ENCODE assay signal across 19 cellular contexts in genomic region chr6:25010166-25010565, GRCh38.
DNase-seq lines count a peak whose midpoint lies in the region; ATAC-seq, FAIRE-seq and TF ChIP-seq lines count a peak whose summit lies in the region.
"Had no signal": no experiment of that assay in that cellular context is flagged by ENCODE, and none has a peak within 500 bp of the region (broad histone marks: within the 10 kb centered on the region; RNA-seq: fewer than 3 reads in every experiment).

No MANE protein-coding gene starts in this region.

- DNase-seq in MCF 10A (ENCODE audit: unreplicated experiment), result no peak
- no peak for DNase-seq in mammary epithelial cell
- peak in 5 of 34 experiments; percentile 13 to 46 (median 24) for DNase-seq in T-cell
- DNase-seq in central memory CD8-positive, alpha-beta T cell (ENCODE audit: low spot score in 2 of 2), result peak in 1 of 2 donors; percentile 28
- DNase-seq in stimulated activated effector memory CD8-positive, alpha-beta T cell treated with anti-CD3 and anti-CD28 coated beads, Interleukin-12 subunit alpha, Interleukin-12 subunit beta, amount 100 ng/mL, for 72 hours (ENCODE audit: low spot score in 2 of 2), result no peak
- no peak for DNase-seq in GM19239 (ENCODE audit: insufficient read length, low spot score)
- DNase-seq in NCI-H2029 (lab: John Stamatoyannopoulos, UW), result no peak
- DNase-seq: activated effector memory CD4-positive, alpha-beta T cell treated with Interleukin-2 at 50 U/mL for 16 hours; NCI-H1417; NCI-H2171 treated with DMSO at 0.1 percent for 48 hours; NCI-H774 had no signal

- ATAC-seq in T-cell (replicated peaks in 1 of 4) (no peak), GM21528 (IDR thresholded peaks at IDR 0.05; ENCODE audit: low FRiP score, unreplicated experiment) (no peak)
- no peak for ATAC-seq in central memory CD8-positive, alpha-beta T cell (replicated peaks; ENCODE audit: extremely low read depth, poor library complexity, severe bottlenecking)
- no peak for ATAC-seq in stimulated activated effector memory CD8-positive, alpha-beta T cell treated with anti-CD3 and anti-CD28 coated beads, Interleukin-12 subunit alpha, Interleukin-12 subunit beta, amount 100 ng/mL, for 72 hours

- no peaks in the 10 kb centered on the region for H3K27me3 ChIP-seq in mammary epithelial cell (ENCODE audit: insufficient read depth, low read length)
- H3K27me3 ChIP-seq: hepatocyte, SJSA1 had no signal

- H3K9me3 Mint-ChIP-seq in MCF 10A (ENCODE audit: unreplicated experiment) (no peaks in the 10 kb centered on the region), T-cell (no peaks in the 10 kb centered on the region)
- no peaks in the 10 kb centered on the region for H3K9me3 Mint-ChIP-seq in central memory CD8-positive, alpha-beta T cell
- H3K9me3 Mint-ChIP-seq in stimulated activated effector memory CD8-positive, alpha-beta T cell treated with anti-CD3 and anti-CD28 coated beads, Interleukin-12 subunit alpha, Interleukin-12 subunit beta, amount 100 ng/mL, for 72 hours, result no peaks in the 10 kb centered on the region

- no peaks in the 10 kb centered on the region for H4K20me1 ChIP-seq in mammary epithelial cell (ENCODE audit: insufficient read depth, low read length)

- TF ChIP-seq CTCF in MCF 10A (IDR thresholded peaks at IDR 0.05; ENCODE audit: unreplicated experiment) (no peak), mammary epithelial cell (conservative IDR thresholded peaks at IDR 0.05 in 1 of 2, IDR thresholded peaks at IDR 0.05 in 1 of 2; ENCODE audit: extremely low read depth in 1 of 2, insufficient read depth in 1 of 2, low read depth in 1 of 2, low read length in 2 of 2) (no peak)

- H3K4me3 Mint-ChIP-seq in MCF 10A (ENCODE audit: unreplicated experiment), result no peak overlapping the region
- peak overlapping the region in 1 of 3 donors; percentile 68 for H3K4me3 Mint-ChIP-seq in T-cell
- H3K4me3 Mint-ChIP-seq in central memory CD8-positive, alpha-beta T cell, result no peak overlapping the region
- no peak overlapping the region for H3K4me3 Mint-ChIP-seq in stimulated activated effector memory CD8-positive, alpha-beta T cell treated with anti-CD3 and anti-CD28 coated beads, Interleukin-12 subunit alpha, Interleukin-12 subunit beta, amount 100 ng/mL, for 72 hours

- BruUV-seq in MCF 10A (replicated peaks; lab: Mats Ljungman, UMichigan) (no TSS peak), mammary epithelial cell (replicated peaks; lab: Mats Ljungman, UMichigan) (no TSS peak)

- no peaks in the 10 kb centered on the region for H3K36me3 ChIP-seq in mammary epithelial cell (ENCODE audit: insufficient read depth, low read length)
- H3K36me3 ChIP-seq: SJSA1, thoracic aorta had no signal

- in situ Hi-C loops in mammary epithelial cell (cut with MboI; ENCODE audit: low sequenced_read_pairs in 2 of 2), result no loop called here

- dilution Hi-C loops in mammary epithelial cell (cut with HindIII; ENCODE audit: low sequenced_read_pairs), result no loop called here

- POLR2A ChIA-PET in MCF 10A (lab: Yijun Ruan, JAX), result interaction anchor here (0.6 to 1.4 kb wide), 2 partner anchors 15 to 43 kb away, joined by 3 read pairs; no protein-coding TSS in a partner anchor
- POLR2A ChIA-PET in T-cell (lab: Charles Lee), result interaction anchor here in 1 of 2 donors (0.6 to 1.0 kb wide), 2 partner anchors 18 to 24 kb away, joined by 3 read pairs; no protein-coding TSS in a partner anchor

- H3K27me3 Mint-ChIP-seq in MCF 10A (ENCODE audit: insufficient read depth, unreplicated experiment), result no peaks in the 10 kb centered on the region
- H3K27me3 Mint-ChIP-seq in T-cell, result no peaks in the 10 kb centered on the region
- no peaks in the 10 kb centered on the region for H3K27me3 Mint-ChIP-seq in central memory CD8-positive, alpha-beta T cell

- no peaks in the 10 kb centered on the region for H3K9me3 ChIP-seq in mammary epithelial cell (replicated peaks; ENCODE audit: insufficient read depth, low read length)
- H3K9me3 ChIP-seq: SJSA1, thoracic aorta had no signal

- peaks cover 70% of the 10 kb centered on the region for H3K4me1 ChIP-seq in mammary epithelial cell (ENCODE audit: insufficient read depth, low read length)

- no peak overlapping the region for H3K27ac ChIP-seq in mammary epithelial cell (ENCODE audit: insufficient read depth, low read depth, low read length)
- H3K27ac ChIP-seq: coronary artery, hepatocyte, SJSA1, thoracic aorta had no signal

- H3K4me3 ChIP-seq in mammary epithelial cell (replicated peaks in 1 of 3; ENCODE audit: insufficient read depth in 1 of 3, low read depth in 2 of 3, low read length in 3 of 3), result no peak overlapping the region
- H3K4me3 ChIP-seq: coronary artery, hepatocyte, SJSA1, thoracic aorta had no signal

- no peak overlapping the region for H3K9ac ChIP-seq in mammary epithelial cell (ENCODE audit: insufficient read depth, low read length)

- CTCF ChIA-PET in MCF 10A (lab: Yijun Ruan, JAX), result interaction anchor here (1.1 kb wide), 1 partner anchor 19 kb away, joined by 6 read pairs; no protein-coding TSS in a partner anchor
- CTCF ChIA-PET in mammary epithelial cell (lab: Charles Lee; ENCODE audit: low non-redundant PET), result no interaction called here
- CTCF ChIA-PET in T-cell (lab: Charles Lee), result interaction anchor here in 1 of 2 donors (1.8 kb wide), 1 partner anchor 19 kb away, joined by 10 read pairs; no protein-coding TSS in a partner anchor

- no peak overlapping the region for H3K4me2 ChIP-seq in mammary epithelial cell (ENCODE audit: insufficient read depth, low read depth, low read length)
- H3K4me2 ChIP-seq: hepatocyte had no signal

- peaks cover 6% of the 10 kb centered on the region for H3K36me3 Mint-ChIP-seq in MCF 10A (ENCODE audit: insufficient read depth, unreplicated experiment)
- no peaks in the 10 kb centered on the region for H3K36me3 Mint-ChIP-seq in T-cell
- H3K36me3 Mint-ChIP-seq in central memory CD8-positive, alpha-beta T cell (ENCODE audit: insufficient read depth), result peaks cover 11% of the 10 kb centered on the region
- H3K36me3 Mint-ChIP-seq in stimulated activated effector memory CD8-positive, alpha-beta T cell treated with anti-CD3 and anti-CD28 coated beads, Interleukin-12 subunit alpha, Interleukin-12 subunit beta, amount 100 ng/mL, for 72 hours, result peaks cover 8% of the 10 kb centered on the region

- intact Hi-C loops in MCF 10A (cut with micrococcal nuclease), result no loop called here
- intact Hi-C loops in mammary epithelial cell (cut with micrococcal nuclease), result no loop called here

- H2AFZ ChIP-seq in mammary epithelial cell (ENCODE audit: low read depth, low read length), result no peak overlapping the region
- H2AFZ ChIP-seq: hepatocyte had no signal

- H3K79me2 ChIP-seq in mammary epithelial cell (ENCODE audit: insufficient read depth, low read length), result no peaks in the 10 kb centered on the region
- H3K79me2 ChIP-seq: hepatocyte had no signal

- H3K4me1 Mint-ChIP-seq in MCF 10A (ENCODE audit: insufficient read depth, unreplicated experiment) (peaks cover 76% of the 10 kb centered on the region), T-cell (peaks cover 84 to 88% (median 86%) of the 10 kb centered on the region in 3 donors)
- H3K4me1 Mint-ChIP-seq in central memory CD8-positive, alpha-beta T cell, result peaks cover 66% of the 10 kb centered on the region
- H3K4me1 Mint-ChIP-seq in stimulated activated effector memory CD8-positive, alpha-beta T cell treated with anti-CD3 and anti-CD28 coated beads, Interleukin-12 subunit alpha, Interleukin-12 subunit beta, amount 100 ng/mL, for 72 hours, result peaks cover 83% of the 10 kb centered on the region

- H3K27ac Mint-ChIP-seq in MCF 10A (ENCODE audit: low read depth, unreplicated experiment) (peak overlapping the region; percentile 78), T-cell (peak overlapping the region; percentile 74 to 88)
- peak overlapping the region; percentile 78 for H3K27ac Mint-ChIP-seq in central memory CD8-positive, alpha-beta T cell (ENCODE audit: low read depth)
- peak overlapping the region; percentile 88 for H3K27ac Mint-ChIP-seq in stimulated activated effector memory CD8-positive, alpha-beta T cell treated with anti-CD3 and anti-CD28 coated beads, Interleukin-12 subunit alpha, Interleukin-12 subunit beta, amount 100 ng/mL, for 72 hours

- FAIRE-seq in GM19239 (lab: Jason Lieb, UNC), result no peak
- FAIRE-seq: G401.6, HTR-8/SVneo, keratinocyte had no signal

- 99% methylated on average over 6 of the region's 6 CpGs for WGBS in mammary epithelial cell (ENCODE audit: low coverage, missing lambda C conversion rate)
